ENCODE assay signal across 7 cellular contexts in genomic region chr1:11013160-11013531, GRCh38. TPM values are rescaled to one million over a fixed set of nuclear protein-coding genes. Genes with fewer than 3 reads are reported as not detected.
DNase-seq lines count a peak whose midpoint lies in the region; ATAC-seq and TF ChIP-seq lines count a peak whose summit lies in the region.

No MANE protein-coding gene starts in this region.

- H3K27me3 ChIP-seq in esophagus squamous epithelium (no peaks in the 10 kb centered on the region), prostate gland (replicated peaks; ENCODE audit: insufficient read depth) (no peaks in the 10 kb centered on the region)

- no peak for DNase-seq in RWPE1 (ENCODE audit: low spot score)
- DNase-seq in esophagus squamous epithelium (lab: John Stamatoyannopoulos, UW): no peak
- DNase-seq in prostate gland (ENCODE audit: low spot score): peak; percentile 8
- no peak for DNase-seq in NCI-H2029 treated with DMSO at 0.1 percent for 48 hours (lab: John Stamatoyannopoulos, UW)
- DNase-seq in GM19240 (ENCODE audit: insufficient read length, low spot score): no peak

- H3K9me3 ChIP-seq in esophagus squamous epithelium (no peaks in the 10 kb centered on the region), prostate gland (no peaks in the 10 kb centered on the region)

- H3K27ac ChIP-seq in RWPE1: peak overlapping the region; percentile 88
- peak overlapping the region; percentile 98 to 99 (median 98) for H3K27ac ChIP-seq in esophagus squamous epithelium
- peak overlapping the region; percentile 94 to 96 for H3K27ac ChIP-seq in prostate gland

- TF ChIP-seq CTCF in RWPE1 (conservative IDR thresholded peaks at IDR 0.05; ENCODE audit: low read depth): no peak
- TF ChIP-seq CTCF in esophagus squamous epithelium (IDR thresholded peaks at IDR 0.05): no peak
- TF ChIP-seq CTCF in prostate gland (IDR thresholded peaks at IDR 0.05): no peak

- H3K4me1 ChIP-seq in esophagus squamous epithelium (peaks cover 6 to 53% (median 30%) of the 10 kb centered on the region in 3 donors), prostate gland (replicated peaks) (peaks cover 8% of the 10 kb centered on the region)

- no peak for TF ChIP-seq POLR2A in esophagus squamous epithelium (IDR thresholded peaks at IDR 0.05)
- TF ChIP-seq POLR2A in prostate gland (IDR thresholded peaks at IDR 0.05): no peak

- H3K4me3 ChIP-seq in esophagus squamous epithelium: peak overlapping the region; percentile 92 to 99 (median 96)
- H3K4me3 ChIP-seq in prostate gland: peak overlapping the region; percentile 93 to 99

- ATAC-seq in GM21825 (IDR thresholded peaks at IDR 0.05; ENCODE audit: unreplicated experiment) (peak; percentile 3), GM21515 (IDR thresholded peaks at IDR 0.05; ENCODE audit: unreplicated experiment) (no peak)

- WGBS in esophagus squamous epithelium, 2 donors: 2 to 4% methylated on average over 10 to 11 of the region's 11 CpGs
- 1% methylated on average over 11 of the region's 11 CpGs for WGBS in prostate gland

- POLR2A ChIA-PET in RWPE1 (lab: Yijun Ruan, JAX; ENCODE audit: low non-redundant PET): no interaction called here

- intact Hi-C loops in esophagus squamous epithelium (cut with DNase I): no loop called here
- intact Hi-C loops in prostate gland (cut with DNase I): loop anchor here (5.0 kb wide), 1 partner anchor 36 kb away; no protein-coding TSS in a partner anchor

- H3K36me3 ChIP-seq in esophagus squamous epithelium (peaks cover 16 to 47% (median 38%) of the 10 kb centered on the region in 3 donors), prostate gland (peaks cover 0 to 4% of the 10 kb centered on the region in 2 donors)

- CTCF ChIA-PET in RWPE1 (lab: Yijun Ruan, JAX): interaction anchor here (0.9 to 1.2 kb wide), 2 partner anchors 229 to 506 kb away, joined by 3 to 6 read pairs; no protein-coding TSS in a partner anchor

RNA-seq across cellular contexts. Expression of gene TARDBP, which starts 0.7 kb away (rescaled TPM):
- total RNA-seq in esophagus squamous epithelium (100 to 1,000 TPM in 2 of 4 donors, 10 to 100 TPM in 2; 51.2 to 110 (median 96.6) TPM), prostate gland (100 to 1,000 TPM in 1 of 2 donors, 10 to 100 TPM in 1; 93.7 to 151 TPM)

RNA-seq across cellular contexts. Expression of gene MASP2, which starts 33.9 kb away (rescaled TPM):
- under 1 TPM in 1 of 4 donors, not detected in 3; 0.19 TPM for total RNA-seq in esophagus squamous epithelium
- total RNA-seq in prostate gland: not detected

RNA-seq across cellular contexts. Expression of gene SRM, which starts 46.7 kb away (rescaled TPM):
- total RNA-seq in esophagus squamous epithelium (10 to 100 TPM; 21.7 to 79.8 (median 40.6) TPM), prostate gland (10 to 100 TPM; 39.3 to 89.2 TPM)
